Comparison of ENCODE assay signal across 9 cellular contexts in genomic region chr2:11058129-11058528, GRCh38.
"Had no signal": no experiment of that assay in that cellular context is flagged by ENCODE, and none has a peak within 500 bp of the region (broad histone marks: within the 10 kb centered on the region; RNA-seq: fewer than 3 reads in every experiment).

No MANE protein-coding gene starts in this region.

- H3K27ac Mint-ChIP-seq: HFFc6 had no signal

- H3K27ac ChIP-seq: GM23248, HL-60 had no signal

- H3K36me3 ChIP-seq: HAP-1 had no signal

- H3K4me1 Mint-ChIP-seq: IgD-negative memory B cell had no signal

- DNase-seq: GM23248, GOT3, H7, HFFc6 had no signal

- H3K4me3 Mint-ChIP-seq: HFFc6, IgD-negative memory B cell had no signal

- ATAC-seq: HCT116, HepG2 had no signal

- H3K4me3 ChIP-seq: GM23248, HAP-1 had no signal
